ENCODE assay signal across 32 cellular contexts in the genomic region with DNA sequence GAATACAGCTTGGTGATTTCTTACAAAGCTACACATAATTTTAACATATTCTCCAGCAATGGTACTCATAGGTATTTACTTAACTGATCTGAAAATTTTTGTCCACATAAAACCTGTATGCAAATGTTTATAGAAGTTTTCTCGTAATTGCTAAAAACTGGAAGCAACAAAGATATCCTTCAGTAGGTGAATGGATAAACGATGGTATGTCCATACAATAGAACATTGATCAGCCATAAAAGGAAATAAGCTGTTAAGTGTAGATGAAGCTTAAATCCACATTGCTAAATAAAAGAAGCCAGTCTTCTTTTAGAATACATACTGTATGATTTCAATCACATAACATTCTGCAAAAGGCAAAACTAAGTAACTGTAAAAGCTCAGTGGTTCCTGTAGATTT.
"Had no signal": no experiment of that assay in that cellular context is flagged by ENCODE, and none has a peak within 500 bp of the region (broad histone marks: within the 10 kb centered on the region; RNA-seq: fewer than 3 reads in every experiment).

No MANE protein-coding gene starts in this region.

- H3K27ac ChIP-seq: adrenal gland, ascending aorta, body of pancreas, brain microvascular endothelial cell, breast epithelium, cardiac muscle cell had no signal

- H3K9me3 ChIP-seq: adrenal gland, ascending aorta, body of pancreas had no signal

- FAIRE-seq: astrocyte, bronchial epithelial cell had no signal

- ATAC-seq: activated naive CD4-positive, alpha-beta T cell treated with anti-CD3 and anti-CD28 coated beads, Interleukin-2, amount 50 U/mL, for 72 hours; activated naive CD8-positive, alpha-beta T cell treated with anti-CD3 and anti-CD28 coated beads, Interleukin-2, amount 50 U/mL, for 24 hours; activated T-cell treated with anti-CD3 and anti-CD28 coated beads, Interleukin-2, amount 50 U/mL, for 4 hours; activated T-cell treated with anti-CD3 and anti-CD28 coated beads, Interleukin-2, amount 50 U/mL, for 72 hours; activated T-helper 17 cell treated with anti-CD3 and anti-CD28 coated beads, Interleukin-2, amount 50 U/mL, for 72 hours; body of pancreas had no signal

- DNase-seq: activated effector memory CD4-positive, alpha-beta T cell treated with anti-CD3 and anti-CD28 coated beads, Interleukin-2, amount 50 U/mL, for 16 hours; activated effector memory CD4-positive, alpha-beta T cell treated with Interleukin-2 at 50 U/mL for 16 hours; activated gamma-delta T cell; activated gamma-delta T cell treated with Interleukin-2 at 50 U/mL for 16 hours; activated naive CD4-positive, alpha-beta T cell; activated naive CD4-positive, alpha-beta T cell treated with anti-CD3 and anti-CD28 coated beads for 36 hours; activated naive CD4-positive, alpha-beta T cell treated with anti-CD3 and anti-CD28 coated beads, Interleukin-2, amount 10 ng/mL, durations not matched to agents 7 days and 5 days; activated naive CD4-positive, alpha-beta T cell treated with anti-CD3 and anti-CD28 coated beads, Interleukin-2, amount 50 U/mL, for 16 hours; activated naive CD4-positive, alpha-beta T cell treated with Interleukin-2 at 50 U/mL for 16 hours; activated naive CD8-positive, alpha-beta T cell treated with anti-CD3 and anti-CD28 coated beads for 36 hours; activated naive CD8-positive, alpha-beta T cell treated with anti-CD3 and anti-CD28 coated beads, Interleukin-2, amount 10 ng/mL, durations not matched to agents 7 days and 5 days; activated naive CD8-positive, alpha-beta T cell treated with anti-CD3 and anti-CD28 coated beads, Interleukin-2, amount 50 U/mL, for 24 hours; activated T-cell treated with anti-CD3 and anti-CD28 coated beads, Interleukin-2, amount 50 U/mL, for 4 hours; activated T-cell treated with anti-CD3 and anti-CD28 coated beads, Interleukin-2, amount 50 U/mL, for 48 hours; activated T-cell treated with anti-CD3 and anti-CD28 coated beads, Interleukin-2, amount 50 U/mL, for 72 hours; adrenal gland; amniotic stem cell; amygdala; anterior cingulate cortex; aorta; body of pancreas; brain microvascular endothelial cell; caudate nucleus; central memory CD4-positive, alpha-beta T cell; cerebellar nuclear complex had no signal

- H3K27me3 ChIP-seq: adrenal gland, ascending aorta, body of pancreas, brain microvascular endothelial cell, breast epithelium, cardiac muscle cell had no signal

- H3K4me1 ChIP-seq: adrenal gland, ascending aorta, body of pancreas, breast epithelium had no signal

- H3K4me3 ChIP-seq: adrenal gland, ascending aorta, body of pancreas, breast epithelium, cardiac muscle cell had no signal

- H3K36me3 ChIP-seq: adrenal gland, ascending aorta, brain microvascular endothelial cell, breast epithelium, cardiac muscle cell had no signal
